In genomic region chr9:892123-892522, GRCh38 we compare ENCODE assay signal across 20 cellular contexts. TPM values are rescaled to one million over a fixed set of nuclear protein-coding genes. Genes with fewer than 3 reads are reported as not detected.
DNase-seq lines count a peak whose midpoint lies in the region; ATAC-seq, FAIRE-seq and TF ChIP-seq lines count a peak whose summit lies in the region.
"Had no signal": no experiment of that assay in that cellular context is flagged by ENCODE, and none has a peak within 500 bp of the region (broad histone marks: within the 10 kb centered on the region; RNA-seq: fewer than 3 reads in every experiment).

No MANE protein-coding gene starts in this region.

- ATAC-seq in HepG2 (peak; percentile 73), right lobe of liver (no peak), HG03521 (IDR thresholded peaks at IDR 0.05; ENCODE audit: unreplicated experiment) (no peak), GM19023 (IDR thresholded peaks at IDR 0.05; ENCODE audit: unreplicated experiment) (no peak)
- ATAC-seq: stimulated activated naive CD8-positive, alpha-beta T cell treated with anti-CD3 and anti-CD28 coated beads, Interleukin-15, Interleukin-2, amounts not matched to agents 100 U/mL and 50 U/mL, for 24 hours had no signal

- H3K4me3 ChIP-seq in HepG2 (replicated peaks in 1 of 3; ENCODE audit: insufficient read depth in 1 of 3, low read depth in 2 of 3, low read length in 3 of 3) (no peak overlapping the region), right lobe of liver (no peak overlapping the region), OCI-LY3 (ENCODE audit: low read length) (no peak overlapping the region), epithelial cell of esophagus (ENCODE audit: low read length) (no peak overlapping the region), thyroid gland (replicated peaks in 1 of 3) (no peak overlapping the region)
- H3K4me3 ChIP-seq: ascending aorta had no signal

- POLR2A ChIA-PET in HepG2 (lab: Yijun Ruan, JAX): no interaction called here

- H3K27ac ChIP-seq in HepG2 (ENCODE audit: extremely low read length, insufficient read depth, low read length): no peak overlapping the region
- no peak overlapping the region for H3K27ac ChIP-seq in right lobe of liver
- H3K27ac ChIP-seq in OCI-LY3 (ENCODE audit: low read length): no peak overlapping the region
- H3K27ac ChIP-seq in thyroid gland: no peak overlapping the region
- H3K27ac ChIP-seq: ascending aorta, epithelial cell of prostate had no signal

- CTCF ChIA-PET in HepG2 (lab: Yijun Ruan, JAX; ENCODE audit: low intra/inter-chr PET ratio, low total read pairs): no interaction called here

- H4K20me1 ChIP-seq in HepG2 (ENCODE audit: insufficient read depth, low read length) (no peaks in the 10 kb centered on the region), OCI-LY3 (ENCODE audit: insufficient read depth, low read length) (no peaks in the 10 kb centered on the region)

- intact Hi-C loops in HepG2 (cut with micrococcal nuclease; ENCODE audit: unreplicated experiment) (no loop called here), right lobe of liver (cut with DNase I) (loop anchor here (5.0 kb wide), 2 partner anchors 110 to 115 kb away; no protein-coding TSS in a partner anchor), thyroid gland (cut with DNase I) (loop anchor here (2.0 kb wide), 1 partner anchor 113 kb away; no protein-coding TSS in a partner anchor)

- TF ChIP-seq POLR2A in HepG2 (IDR thresholded peaks at IDR 0.05; ENCODE audit: insufficient read depth in 1 of 2, low read depth in 2 of 2, low read length in 2 of 2) (no peak), right lobe of liver (IDR thresholded peaks at IDR 0.05) (no peak), thyroid gland (IDR thresholded peaks at IDR 0.05) (no peak)

- H3K9ac ChIP-seq in HepG2 (ENCODE audit: insufficient read depth, low read depth, low read length) (no peak overlapping the region), OCI-LY3 (ENCODE audit: low read length) (no peak overlapping the region)

- TF ChIP-seq EP300 in HepG2 (IDR thresholded peaks at IDR 0.05; ENCODE audit: low read depth in 2 of 2, low read length in 2 of 2): no peak
- TF ChIP-seq EP300 in HepG2 (CRISPR knock-in tag; IDR thresholded peaks at IDR 0.05; ENCODE audit: borderline replicate concordance): no peak

- FAIRE-seq in HepG2 (lab: Jason Lieb, UNC): no peak
- FAIRE-seq: colon, urothelium cell line had no signal

- in situ Hi-C loops in HepG2 (cut with HindIII; ENCODE audit: extremely low pct_ligation_motif_present, low pct_unique_long_range_greater_than_20kb): loop anchor here (5.0 kb wide), 1 partner anchor 110 kb away; no protein-coding TSS in a partner anchor

- TF ChIP-seq CTCF in HepG2 (CRISPR knock-in tag; IDR thresholded peaks at IDR 0.05) (no peak), right lobe of liver (IDR thresholded peaks at IDR 0.05) (no peak), OCI-LY3 (IDR thresholded peaks at IDR 0.05; ENCODE audit: low read depth, low read length) (peak; percentile 10; the same call in 1 of the 2 replicates), epithelial cell of esophagus (IDR thresholded peaks at IDR 0.05; ENCODE audit: insufficient read depth, low read depth, low read length, missing control alignments) (peak; percentile 28), thyroid gland (IDR thresholded peaks at IDR 0.05) (no peak)

- H2AFZ ChIP-seq in HepG2 (ENCODE audit: low read length) (no peak overlapping the region), OCI-LY3 (ENCODE audit: low read depth, low read length) (no peak overlapping the region)

- H3K27me3 ChIP-seq in HepG2 (ENCODE audit: control insufficient read depth in 1 of 2, insufficient read depth in 2 of 2, low read length in 2 of 2): peaks cover 0 to 6% of the 10 kb centered on the region in 2 experiments; a peak in 2 of 5 replicates
- no peaks in the 10 kb centered on the region for H3K27me3 ChIP-seq in right lobe of liver
- H3K27me3 ChIP-seq in OCI-LY3 (ENCODE audit: low read depth, low read length): 0 out of 2 replicates have a peak, but pooled peaks cover 3% of the 10 kb centered on the region
- no peaks in the 10 kb centered on the region for H3K27me3 ChIP-seq in thyroid gland
- H3K27me3 ChIP-seq: ascending aorta had no signal

- no peaks in the 10 kb centered on the region for H3K36me3 ChIP-seq in HepG2 (replicated peaks in 1 of 2; ENCODE audit: control insufficient read depth in 1 of 2, insufficient read depth in 2 of 2, low read length in 2 of 2)
- H3K36me3 ChIP-seq in right lobe of liver: no peaks in the 10 kb centered on the region
- no peaks in the 10 kb centered on the region for H3K36me3 ChIP-seq in OCI-LY3 (replicated peaks; ENCODE audit: low read depth, low read length)
- no peaks in the 10 kb centered on the region for H3K36me3 ChIP-seq in thyroid gland
- H3K36me3 ChIP-seq: ascending aorta had no signal

- no peak for TF ChIP-seq RAD21 in HepG2 (CRISPR knock-in tag; IDR thresholded peaks at IDR 0.05)

- WGBS in HepG2 (ENCODE audit: low lambda C conversion rate): 18% methylated on average over 5 of the region's 5 CpGs
- WGBS in right lobe of liver (ENCODE audit: insufficient coverage, low coverage, low lambda C conversion rate, missing lambda C conversion rate): 69% methylated on average over 3 of the region's 5 CpGs
- 79 to 87% methylated on average over 5 of the region's 5 CpGs for WGBS in thyroid gland, 2 donors

- H3K79me2 ChIP-seq in HepG2 (ENCODE audit: insufficient read depth, low read length) (no peaks in the 10 kb centered on the region), OCI-LY3 (ENCODE audit: low read length) (no peaks in the 10 kb centered on the region)

- H3K4me1 ChIP-seq in HepG2 (ENCODE audit: insufficient read depth, low read length) (no peaks in the 10 kb centered on the region), right lobe of liver (peaks cover 0 to 5% (median 0%) of the 10 kb centered on the region in 4 donors), OCI-LY3 (ENCODE audit: low read length) (peaks cover 29% of the 10 kb centered on the region), thyroid gland (no peaks in the 10 kb centered on the region)
- H3K4me1 ChIP-seq: ascending aorta had no signal

- H3K4me2 ChIP-seq in HepG2 (ENCODE audit: low read depth, low read length) (no peak overlapping the region), OCI-LY3 (ENCODE audit: low read length) (no peak overlapping the region)

- DNase-seq in HepG2 (ENCODE audit: low spot score): no peak
- DNase-seq in right lobe of liver: no peak
- DNase-seq in epithelial cell of esophagus (ENCODE audit: low read depth): peak; percentile 10
- no peak for DNase-seq in thyroid gland
- DNase-seq in dermis blood vessel endothelial cell: no peak
- DNase-seq: activated CD4-positive, CD25-positive, alpha-beta regulatory T cell treated with anti-CD3 and anti-CD28 coated beads, Interleukin-2, amount 50 U/mL, for 72 hours; mesenchymal stem cell; NCI-H1092; NCI-H774; RPMI8226; stimulated activated naive CD8-positive, alpha-beta T cell treated with anti-CD3 and anti-CD28 coated beads, Interleukin-15, Interleukin-2, amounts not matched to agents 100 U/mL and 50 U/mL, for 24 hours had no signal

- BruUV-seq in HepG2 (replicated peaks; lab: Mats Ljungman, UMichigan): no TSS peak

- H3K9me3 ChIP-seq in HepG2 (ENCODE audit: low read length): no peaks in the 10 kb centered on the region
- no peaks in the 10 kb centered on the region for H3K9me3 ChIP-seq in right lobe of liver
- H3K9me3 ChIP-seq in OCI-LY3 (ENCODE audit: insufficient read depth, low read length): no peaks in the 10 kb centered on the region
- H3K9me3 ChIP-seq in thyroid gland: no peaks in the 10 kb centered on the region
- H3K9me3 ChIP-seq: ascending aorta had no signal

TF ChIP-seq in HepG2, 621 proteins besides CTCF, POLR2A, EP300 and RAD21 (continues in another document):
- no peak for TF ChIP-seq ZFP62 (CRISPR knock-in tag; IDR thresholded peaks at IDR 0.05)
- TF ChIP-seq ZNF788 (CRISPR knock-in tag; IDR thresholded peaks at IDR 0.05; ENCODE audit: borderline replicate concordance): no peak
- TF ChIP-seq FOXP4 (CRISPR knock-in tag; IDR thresholded peaks at IDR 0.05): no peak

RNA-seq across cellular contexts. Expression of gene DMRT1, which starts 50.6 kb away (rescaled TPM):
- total RNA-seq in HepG2 (2016; rRNA removed; fragmentation: Illumina TruSeq; extraction: Trizol): not detected in 2 replicates
- not detected in 2 replicates for total RNA-seq in HepG2 (2016; cell fraction: cytosol; rRNA removed; fragmentation: Illumina TruSeq; extraction: Trizol; ENCODE audit: low read depth)
- total RNA-seq in HepG2 (2016; cell fraction: insoluble cytoplasmic fraction; rRNA removed; fragmentation: Illumina TruSeq; extraction: Trizol): not detected in 2 replicates
- not detected in 2 replicates for total RNA-seq in HepG2 (2016; cell fraction: membrane; rRNA removed; fragmentation: Illumina TruSeq; extraction: Trizol)
- not detected in 2 replicates for total RNA-seq in HepG2 (2016; cell fraction: nucleus; rRNA removed; fragmentation: Illumina TruSeq; extraction: Trizol)
- polyA plus RNA-seq in HepG2 (2011; rRNA removed): not detected in 2 replicates
- polyA plus RNA-seq in HepG2 (2011; cell fraction: cytosol; rRNA removed): not detected in 2 replicates
- polyA plus RNA-seq in HepG2 (2011; cell fraction: nucleus; rRNA removed): not detected in 2 replicates
- not detected in 2 replicates for polyA plus RNA-seq in HepG2 (2012)
- not detected in 2 replicates for polyA plus RNA-seq in HepG2 (2016; cell fraction: cytosol; fragmentation: Illumina TruSeq; extraction: Trizol; ENCODE audit: low read depth)
- polyA plus RNA-seq in HepG2 (2016; cell fraction: insoluble cytoplasmic fraction; fragmentation: Illumina TruSeq; extraction: Trizol; ENCODE audit: low read depth): not detected in 2 replicates
- polyA plus RNA-seq in HepG2 (2016; cell fraction: membrane; fragmentation: Illumina TruSeq; extraction: Trizol; ENCODE audit: low read depth): not detected in 2 replicates
- polyA plus RNA-seq in HepG2 (2016; cell fraction: nucleus; fragmentation: Illumina TruSeq; extraction: Trizol; ENCODE audit: insufficient read depth, low read depth): not detected in 2 replicates
- not detected in 2 replicates for polyA minus RNA-seq in HepG2 (2011; rRNA and poly(A)+ RNA removed; ENCODE audit: low replicate concordance)
- polyA minus RNA-seq in HepG2 (2011; cell fraction: cytosol; rRNA and poly(A)+ RNA removed): not detected in 2 replicates
- polyA minus RNA-seq in HepG2 (2011; cell fraction: nucleus; rRNA and poly(A)+ RNA removed): not detected in 2 replicates
- total RNA-seq in right lobe of liver: not detected
- 1 to 10 TPM in 1 of 4 donors, under 1 TPM in 2, not detected in 1; 0.33 to 2.0 (median 0.94) TPM for total RNA-seq in thyroid gland
- not detected in 2 replicates for total RNA-seq in dermis blood vessel endothelial cell
- total RNA-seq: ascending aorta, glomerular endothelial cell had no signal
- polyA plus RNA-seq: AG04450 had no signal

Comparison
In these comparisons a context has a peak if more than half of its experiments do, and no peak if none do; other contexts are left out.
1. CTCF ChIP-seq: peak in OCI-LY3 (single experiment) and epithelial cell of esophagus (single experiment); none in HepG2 (single experiment), right lobe of liver (0 of 4) and thyroid gland (0 of 6).